ENCODE assay signal across 1 cellular context in genomic region chr7:73613954-73614735, GRCh38.
TF ChIP-seq lines count a peak whose summit lies in the region.

No MANE protein-coding gene starts in this region.

TF ChIP-seq in HepG2, 621 proteins besides CTCF, POLR2A, EP300 and RAD21 (continued from another document and continues in another):
- TF ChIP-seq SOX13 (IDR thresholded peaks at IDR 0.05), result no peak
- TF ChIP-seq SOX13 (CRISPR knock-in tag; conservative IDR thresholded peaks at IDR 0.05 in 1 of 2, IDR thresholded peaks at IDR 0.05 in 1 of 2), result peak in 1 of 2 experiments; percentile 28; a peak in 1 of 4 replicates
- TF ChIP-seq STAT5B (CRISPR knock-in tag; IDR thresholded peaks at IDR 0.05), result no peak
- no peak for TF ChIP-seq LCORL (IDR thresholded peaks at IDR 0.05)
- TF ChIP-seq LCORL (CRISPR knock-in tag; IDR thresholded peaks at IDR 0.05), result peak; percentile 73
- TF ChIP-seq ZNF800 (CRISPR knock-in tag; IDR thresholded peaks at IDR 0.05), result no peak
- TF ChIP-seq FOSL1 (CRISPR knock-in tag; IDR thresholded peaks at IDR 0.05; ENCODE audit: borderline replicate concordance), result no peak
- TF ChIP-seq ETV5 (CRISPR knock-in tag; IDR thresholded peaks at IDR 0.05; ENCODE audit: borderline replicate concordance), result 0 out of 2 replicates have a peak, but pooled peaks have one; percentile 28
- no peak for TF ChIP-seq NR2F6 (IDR thresholded peaks at IDR 0.05)
- TF ChIP-seq NR2F6 (CRISPR knock-in tag; IDR thresholded peaks at IDR 0.05), result peak; percentile 47; the same call in 1 of the 2 replicates
- TF ChIP-seq SRY (CRISPR knock-in tag; IDR thresholded peaks at IDR 0.05), result no peak
- TF ChIP-seq ZNF770 (CRISPR knock-in tag; IDR thresholded peaks at IDR 0.05), result peak; percentile 68; the same call in 1 of the 2 replicates
- TF ChIP-seq SSRP1 (CRISPR knock-in tag; IDR thresholded peaks at IDR 0.05), result no peak
- no peak for TF ChIP-seq ZBTB1 (CRISPR knock-in tag; IDR thresholded peaks at IDR 0.05; ENCODE audit: borderline replicate concordance)
- TF ChIP-seq ZNF878 (CRISPR knock-in tag; IDR thresholded peaks at IDR 0.05), result 0 out of 2 replicates have a peak, but pooled peaks have one; percentile 18
- no peak for TF ChIP-seq HMGXB3 (CRISPR knock-in tag; IDR thresholded peaks at IDR 0.05; ENCODE audit: borderline replicate concordance)
- no peak for TF ChIP-seq ZSCAN22 (CRISPR knock-in tag; IDR thresholded peaks at IDR 0.05)
- TF ChIP-seq ZIK1 (CRISPR knock-in tag; IDR thresholded peaks at IDR 0.05; ENCODE audit: borderline replicate concordance, low read depth), result no peak
- TF ChIP-seq CBX5 (CRISPR knock-in tag; IDR thresholded peaks at IDR 0.05; ENCODE audit: borderline replicate concordance), result 0 out of 2 replicates have a peak, but pooled peaks have one; percentile 3
- no peak for TF ChIP-seq CSRNP2 (CRISPR knock-in tag; conservative IDR thresholded peaks at IDR 0.05; ENCODE audit: low read depth)
- peak; percentile 24; the same call in 1 of the 2 replicates for TF ChIP-seq POLR2AphosphoS2 (IDR thresholded peaks at IDR 0.05; ENCODE audit: low read depth, low read length)
- no peak for TF ChIP-seq ASH2L (IDR thresholded peaks at IDR 0.05; ENCODE audit: insufficient read length, low read depth, low read length)
- TF ChIP-seq FOXK2 (IDR thresholded peaks at IDR 0.05), result no peak
- no peak for TF ChIP-seq ZSCAN25 (CRISPR knock-in tag; IDR thresholded peaks at IDR 0.05)
- no peak for TF ChIP-seq TP53 (CRISPR knock-in tag; conservative IDR thresholded peaks at IDR 0.05)
- no peak for TF ChIP-seq ZNF251 (CRISPR knock-in tag; IDR thresholded peaks at IDR 0.05)
- TF ChIP-seq ZHX2 (IDR thresholded peaks at IDR 0.05; ENCODE audit: low read depth), result no peak
- TF ChIP-seq ZHX2 (CRISPR knock-in tag; IDR thresholded peaks at IDR 0.05; ENCODE audit: borderline replicate concordance), result no peak
- no peak for TF ChIP-seq ZSCAN12 (CRISPR knock-in tag; IDR thresholded peaks at IDR 0.05)
- TF ChIP-seq ZBTB33 (CRISPR knock-in tag; IDR thresholded peaks at IDR 0.05), result peak; percentile 73
- no peak for TF ChIP-seq ZNF576 (CRISPR knock-in tag; IDR thresholded peaks at IDR 0.05)
- no peak for TF ChIP-seq ZNF646 (CRISPR knock-in tag; IDR thresholded peaks at IDR 0.05)
